Comparison of ENCODE assay signal across 1 cellular context in genomic region chr3:188264231-188265213, GRCh38.
TF ChIP-seq lines count a peak whose summit lies in the region.

No MANE protein-coding gene starts in this region.

TF ChIP-seq in HepG2, 621 proteins besides CTCF, POLR2A, EP300 and RAD21 (continued from another document):
- no peak for TF ChIP-seq SKIL (CRISPR knock-in tag; IDR thresholded peaks at IDR 0.05; ENCODE audit: borderline replicate concordance)
- no peak for TF ChIP-seq ZNF709 (CRISPR knock-in tag; IDR thresholded peaks at IDR 0.05)
- TF ChIP-seq SP5 (CRISPR knock-in tag; IDR thresholded peaks at IDR 0.05; ENCODE audit: borderline replicate concordance, low read depth): peak; percentile 31; the same call in 1 of the 2 replicates
- peak; percentile 18; the same call in 1 of the 2 replicates for TF ChIP-seq ZFX (CRISPR knock-in tag; IDR thresholded peaks at IDR 0.05; ENCODE audit: low read depth)
- TF ChIP-seq, protein P1, sequence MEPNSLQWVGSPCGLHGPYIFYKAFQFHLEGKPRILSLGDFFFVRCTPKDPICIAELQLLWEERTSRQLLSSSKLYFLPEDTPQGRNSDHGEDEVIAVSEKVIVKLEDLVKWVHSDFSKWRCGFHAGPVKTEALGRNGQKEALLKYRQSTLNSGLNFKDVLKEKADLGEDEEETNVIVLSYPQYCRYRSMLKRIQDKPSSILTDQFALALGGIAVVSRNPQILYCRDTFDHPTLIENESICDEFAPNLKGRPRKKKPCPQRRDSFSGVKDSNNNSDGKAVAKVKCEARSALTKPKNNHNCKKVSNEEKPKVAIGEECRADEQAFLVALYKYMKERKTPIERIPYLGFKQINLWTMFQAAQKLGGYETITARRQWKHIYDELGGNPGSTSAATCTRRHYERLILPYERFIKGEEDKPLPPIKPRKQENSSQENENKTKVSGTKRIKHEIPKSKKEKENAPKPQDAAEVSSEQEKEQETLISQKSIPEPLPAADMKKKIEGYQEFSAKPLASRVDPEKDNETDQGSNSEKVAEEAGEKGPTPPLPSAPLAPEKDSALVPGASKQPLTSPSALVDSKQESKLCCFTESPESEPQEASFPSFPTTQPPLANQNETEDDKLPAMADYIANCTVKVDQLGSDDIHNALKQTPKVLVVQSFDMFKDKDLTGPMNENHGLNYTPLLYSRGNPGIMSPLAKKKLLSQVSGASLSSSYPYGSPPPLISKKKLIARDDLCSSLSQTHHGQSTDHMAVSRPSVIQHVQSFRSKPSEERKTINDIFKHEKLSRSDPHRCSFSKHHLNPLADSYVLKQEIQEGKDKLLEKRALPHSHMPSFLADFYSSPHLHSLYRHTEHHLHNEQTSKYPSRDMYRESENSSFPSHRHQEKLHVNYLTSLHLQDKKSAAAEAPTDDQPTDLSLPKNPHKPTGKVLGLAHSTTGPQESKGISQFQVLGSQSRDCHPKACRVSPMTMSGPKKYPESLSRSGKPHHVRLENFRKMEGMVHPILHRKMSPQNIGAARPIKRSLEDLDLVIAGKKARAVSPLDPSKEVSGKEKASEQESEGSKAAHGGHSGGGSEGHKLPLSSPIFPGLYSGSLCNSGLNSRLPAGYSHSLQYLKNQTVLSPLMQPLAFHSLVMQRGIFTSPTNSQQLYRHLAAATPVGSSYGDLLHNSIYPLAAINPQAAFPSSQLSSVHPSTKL (CRISPR knock-in tag; IDR thresholded peaks at IDR 0.05): peak; percentile 39; the same call in 1 of the 2 replicates
- no peak for TF ChIP-seq YEATS4 (CRISPR knock-in tag; IDR thresholded peaks at IDR 0.05; ENCODE audit: borderline replicate concordance)
- TF ChIP-seq GATAD2A (CRISPR knock-in tag; IDR thresholded peaks at IDR 0.05): peak; percentile 9; the same call in 1 of the 2 replicates
- TF ChIP-seq SP4 (CRISPR knock-in tag; IDR thresholded peaks at IDR 0.05): no peak
- no peak for TF ChIP-seq ZBED4 (CRISPR knock-in tag; IDR thresholded peaks at IDR 0.05; ENCODE audit: borderline replicate concordance)
- TF ChIP-seq SALL2 (CRISPR knock-in tag; IDR thresholded peaks at IDR 0.05): no peak
- no peak for TF ChIP-seq ZNF460 (CRISPR knock-in tag; IDR thresholded peaks at IDR 0.05; ENCODE audit: borderline replicate concordance)
- TF ChIP-seq FOXP1 (IDR thresholded peaks at IDR 0.05): no peak
- TF ChIP-seq FOXP1 (CRISPR knock-in tag; IDR thresholded peaks at IDR 0.05): no peak
